In the genomic region with DNA sequence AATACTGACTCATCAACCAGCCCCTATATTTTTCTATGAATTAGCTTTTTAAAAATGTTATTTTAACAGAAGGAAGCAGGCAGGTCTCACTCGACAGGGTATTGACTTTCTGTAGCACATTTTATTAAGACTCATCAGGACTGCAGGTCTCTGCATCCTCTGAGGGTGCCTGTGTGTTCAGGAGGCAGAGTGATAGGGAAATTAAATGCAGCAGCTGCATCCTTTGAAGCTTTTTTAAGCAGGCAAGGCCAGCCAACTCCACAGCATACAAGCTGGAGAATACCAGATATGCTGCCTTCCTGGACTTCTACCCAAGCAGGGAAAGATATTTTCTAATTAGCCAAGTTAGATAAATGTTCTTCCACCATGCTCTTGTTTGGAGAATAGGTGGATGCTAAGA, we compare ENCODE assay signal across 16 cellular contexts.
A peak's percentile ranks its signal among the peaks of the same experiment; 100 is the strongest.
DNase-seq lines count a peak whose midpoint lies in the region; ATAC-seq and TF ChIP-seq lines count a peak whose summit lies in the region.
"Had no signal": no experiment of that assay in that cellular context is flagged by ENCODE, and none has a peak within 500 bp of the region (broad histone marks: within the 10 kb centered on the region; RNA-seq: fewer than 3 reads in every experiment).

No MANE protein-coding gene starts in this region.

- no peak for ATAC-seq in activated CD4-positive, alpha-beta T cell treated with anti-CD3 and anti-CD28 coated beads for 36 hours
- ATAC-seq in GM21381 (IDR thresholded peaks at IDR 0.05; ENCODE audit: unreplicated experiment): no peak
- ATAC-seq: A549; CD8-positive, alpha-beta T cell; HepG2 had no signal

- H3K27me3 ChIP-seq in endodermal cell (ENCODE audit: control insufficient read depth, insufficient read depth, low read length, poor library complexity, severe bottlenecking) (no peaks in the 10 kb centered on the region), spleen (replicated peaks in 1 of 7) (peaks cover 0 to 19% (median 0%) of the 10 kb centered on the region in 7 donors)

- intact Hi-C loops in spleen (cut with DNase I; ENCODE audit: low total_unique reads): no loop called here
- intact Hi-C loops in activated CD4-positive, alpha-beta T cell treated with anti-CD3 and anti-CD28 coated beads for 36 hours (cut with DNase I, micrococcal nuclease): no loop called here

- no peak overlapping the region for H3K4me3 Mint-ChIP-seq in endodermal cell
- H3K4me3 Mint-ChIP-seq in activated CD4-positive, alpha-beta T cell treated with anti-CD3 and anti-CD28 coated beads for 36 hours: no peak overlapping the region
- H3K4me3 Mint-ChIP-seq: CD14-positive monocyte; CD8-positive, alpha-beta T cell; H9 had no signal

- H3K4me1 ChIP-seq in endodermal cell (ENCODE audit: control insufficient read depth, insufficient read depth, low read length): no peaks in the 10 kb centered on the region
- peaks cover 0 to 17% (median 3%) of the 10 kb centered on the region in 6 donors for H3K4me1 ChIP-seq in spleen
- H3K4me1 ChIP-seq: A549 had no signal

- H3K9ac ChIP-seq in endodermal cell (ENCODE audit: extremely low read depth, low read length, poor library complexity, severe bottlenecking): no peak overlapping the region

- POLR2A ChIA-PET in activated CD4-positive, alpha-beta T cell treated with anti-CD3 and anti-CD28 coated beads for 36 hours (lab: Charles Lee): no interaction called here

- H3K4me1 Mint-ChIP-seq in endodermal cell: no peaks in the 10 kb centered on the region
- no peaks in the 10 kb centered on the region for H3K4me1 Mint-ChIP-seq in activated CD4-positive, alpha-beta T cell treated with anti-CD3 and anti-CD28 coated beads for 36 hours
- H3K4me1 Mint-ChIP-seq: CD14-positive monocyte had no signal

- peak; percentile 12 for DNase-seq in Ammon's horn (ENCODE audit: low spot score)
- DNase-seq in NCI-H146 (lab: John Stamatoyannopoulos, UW): peak; percentile 26
- peak; percentile 20 for DNase-seq in endodermal cell
- peak; percentile 15 for DNase-seq in spleen
- DNase-seq in activated CD4-positive, alpha-beta T cell treated with anti-CD3 and anti-CD28 coated beads for 36 hours: no peak
- DNase-seq: CD8-positive, alpha-beta T cell; COR-L47; DMS153; DMS79 treated with DMSO at 0.1 percent for 48 hours; EL; GOT3; H9 had no signal

- CTCF ChIA-PET in activated CD4-positive, alpha-beta T cell treated with anti-CD3 and anti-CD28 coated beads for 36 hours (lab: Charles Lee): interaction anchor here (0.6 to 0.7 kb wide), 3 partner anchors 111 to 499 kb away, joined by 3 to 4 read pairs (median 3); no protein-coding TSS in a partner anchor

- H3K27me3 Mint-ChIP-seq in endodermal cell (ENCODE audit: insufficient read depth): peaks cover 23% of the 10 kb centered on the region
- peaks cover 6% of the 10 kb centered on the region for H3K27me3 Mint-ChIP-seq in activated CD4-positive, alpha-beta T cell treated with anti-CD3 and anti-CD28 coated beads for 36 hours

- H3K4me3 ChIP-seq in endodermal cell (ENCODE audit: low read length) (no peak overlapping the region), spleen (no peak overlapping the region)
- H3K4me3 ChIP-seq: A549 had no signal

- H3K9me3 Mint-ChIP-seq in endodermal cell: peaks cover 20% of the 10 kb centered on the region
- H3K9me3 Mint-ChIP-seq in activated CD4-positive, alpha-beta T cell treated with anti-CD3 and anti-CD28 coated beads for 36 hours (ENCODE audit: low read depth): peaks cover 7% of the 10 kb centered on the region

- H3K27ac ChIP-seq in endodermal cell (ENCODE audit: low read depth, low read length) (no peak overlapping the region), spleen (peak overlapping the region in 6 of 8 donors; percentile 34 to 77 (median 46))
- H3K27ac ChIP-seq: A549 had no signal

- H3K36me3 ChIP-seq in endodermal cell (ENCODE audit: control insufficient read depth, insufficient read depth, low read length) (no peaks in the 10 kb centered on the region), spleen (no peaks in the 10 kb centered on the region)

- H3K36me3 Mint-ChIP-seq in endodermal cell (ENCODE audit: low read depth): no peaks in the 10 kb centered on the region
- no peaks in the 10 kb centered on the region for H3K36me3 Mint-ChIP-seq in activated CD4-positive, alpha-beta T cell treated with anti-CD3 and anti-CD28 coated beads for 36 hours (ENCODE audit: low read depth)
- H3K36me3 Mint-ChIP-seq: CD14-positive monocyte; CD8-positive, alpha-beta T cell had no signal

- WGBS in endodermal cell (ENCODE audit: insufficient coverage in 1 of 2, insufficient read length in 1 of 2), 2 experiments: 67 to 75% methylated on average over 1 of the region's 1 CpG
- WGBS in spleen, 5 donors: 5 to 42% (median 30%) methylated on average over 1 of the region's 1 CpG

- no peak overlapping the region for H3K27ac Mint-ChIP-seq in endodermal cell
- H3K27ac Mint-ChIP-seq in activated CD4-positive, alpha-beta T cell treated with anti-CD3 and anti-CD28 coated beads for 36 hours: no peak overlapping the region
- H3K27ac Mint-ChIP-seq: CD8-positive, alpha-beta T cell; H9 had no signal

- H3K9me3 ChIP-seq in endodermal cell (ENCODE audit: control insufficient read depth, low read length) (peaks cover 4% of the 10 kb centered on the region), spleen (no peaks in the 10 kb centered on the region)

- TF ChIP-seq CTCF in endodermal cell (conservative IDR thresholded peaks at IDR 0.05): no peak
- TF ChIP-seq CTCF in spleen (IDR thresholded peaks at IDR 0.05 in 8 of 11, conservative IDR thresholded peaks at IDR 0.05 in 3 of 11): no peak

- TF ChIP-seq POLR2A in spleen (IDR thresholded peaks at IDR 0.05): no peak
